ENCODE assay signal across 30 cellular contexts in genomic region chr11:126498281-126498680, GRCh38.
"Had no signal": no experiment of that assay in that cellular context is flagged by ENCODE, and none has a peak within 500 bp of the region (broad histone marks: within the 10 kb centered on the region; RNA-seq: fewer than 3 reads in every experiment).

No MANE protein-coding gene starts in this region.

- H3K9ac ChIP-seq: neural progenitor cell had no signal

- H3K36me3 Mint-ChIP-seq: immature natural killer cell; naive thymus-derived CD8-positive, alpha-beta T cell; neural progenitor cell; stimulated activated effector memory CD8-positive, alpha-beta T cell treated with anti-CD3 and anti-CD28 coated beads, Interleukin-12 subunit alpha, Interleukin-12 subunit beta, amount 100 ng/mL, for 72 hours had no signal

- H3K27me3 ChIP-seq: neural progenitor cell, ovary had no signal

- H3K4me2 ChIP-seq: neural progenitor cell had no signal

- H3K4me3 Mint-ChIP-seq: immature natural killer cell; naive thymus-derived CD8-positive, alpha-beta T cell; nephron; neural progenitor cell; stimulated activated effector memory CD8-positive, alpha-beta T cell treated with anti-CD3 and anti-CD28 coated beads, Interleukin-12 subunit alpha, Interleukin-12 subunit beta, amount 100 ng/mL, for 72 hours; stimulated activated naive CD8-positive, alpha-beta T cell treated with anti-CD3 and anti-CD28 coated beads, Interleukin-15, Interleukin-2, amounts not matched to agents 100 ng/mL and 50 ng/mL, for 24 hours had no signal

- DNase-seq: heart left ventricle; hypothalamus; immature natural killer cell; kidney; left colon; left lung; occipital lobe; retina; right cardiac atrium; small intestine; stimulated activated CD4-positive, alpha-beta T cell treated with anti-CD3 and anti-CD28 coated beads, Interleukin-4, amount 100 ng/mL, for 24 hours; stimulated activated naive CD4-positive, alpha-beta T cell; tibial artery; trophoblast cell had no signal

- H3K27ac ChIP-seq: heart left ventricle, left lung, neural progenitor cell, neutrophil, ovary, prostate gland, sigmoid colon, spleen, suprapubic skin, thoracic aorta, tibial artery, upper lobe of right lung had no signal

- H3K4me1 ChIP-seq: heart left ventricle, left lung, prostate gland, sigmoid colon, spleen, suprapubic skin, tibial artery, upper lobe of right lung had no signal

- H3K9me3 Mint-ChIP-seq: naive thymus-derived CD8-positive, alpha-beta T cell; nephron; neural progenitor cell; stimulated activated effector memory CD8-positive, alpha-beta T cell treated with anti-CD3 and anti-CD28 coated beads, Interleukin-12 subunit alpha, Interleukin-12 subunit beta, amount 100 ng/mL, for 72 hours; stimulated activated naive CD8-positive, alpha-beta T cell treated with anti-CD3 and anti-CD28 coated beads, Interleukin-15, Interleukin-2, amounts not matched to agents 100 ng/mL and 50 ng/mL, for 24 hours had no signal

- H3K27ac Mint-ChIP-seq: immature natural killer cell; naive thymus-derived CD8-positive, alpha-beta T cell; nephron; neural progenitor cell; stimulated activated effector memory CD8-positive, alpha-beta T cell treated with anti-CD3 and anti-CD28 coated beads, Interleukin-12 subunit alpha, Interleukin-12 subunit beta, amount 100 ng/mL, for 72 hours; stimulated activated naive CD8-positive, alpha-beta T cell treated with anti-CD3 and anti-CD28 coated beads, Interleukin-15, Interleukin-2, amounts not matched to agents 100 ng/mL and 50 ng/mL, for 24 hours had no signal

- H3K4me1 Mint-ChIP-seq: immature natural killer cell; naive thymus-derived CD8-positive, alpha-beta T cell; stimulated activated effector memory CD8-positive, alpha-beta T cell treated with anti-CD3 and anti-CD28 coated beads, Interleukin-12 subunit alpha, Interleukin-12 subunit beta, amount 100 ng/mL, for 72 hours had no signal

- FAIRE-seq: islet of Langerhans, kidney, small intestine, urothelium cell line had no signal

- H3K4me3 ChIP-seq: heart left ventricle, left lung, lung, neural progenitor cell, ovary, prostate gland, sigmoid colon, spleen, suprapubic skin, thoracic aorta, tibial artery, upper lobe of right lung had no signal

- H3K9me3 ChIP-seq: heart left ventricle, left lung, neutrophil, ovary, prostate gland, sigmoid colon, suprapubic skin, thoracic aorta, tibial artery, upper lobe of right lung had no signal

- H3K36me3 ChIP-seq: heart left ventricle, left lung, neural progenitor cell, neutrophil, ovary, prostate gland, sigmoid colon, spleen, suprapubic skin, thoracic aorta, tibial artery, upper lobe of right lung had no signal
